Comparison of ENCODE assay signal across 8 cellular contexts in the genomic region with DNA sequence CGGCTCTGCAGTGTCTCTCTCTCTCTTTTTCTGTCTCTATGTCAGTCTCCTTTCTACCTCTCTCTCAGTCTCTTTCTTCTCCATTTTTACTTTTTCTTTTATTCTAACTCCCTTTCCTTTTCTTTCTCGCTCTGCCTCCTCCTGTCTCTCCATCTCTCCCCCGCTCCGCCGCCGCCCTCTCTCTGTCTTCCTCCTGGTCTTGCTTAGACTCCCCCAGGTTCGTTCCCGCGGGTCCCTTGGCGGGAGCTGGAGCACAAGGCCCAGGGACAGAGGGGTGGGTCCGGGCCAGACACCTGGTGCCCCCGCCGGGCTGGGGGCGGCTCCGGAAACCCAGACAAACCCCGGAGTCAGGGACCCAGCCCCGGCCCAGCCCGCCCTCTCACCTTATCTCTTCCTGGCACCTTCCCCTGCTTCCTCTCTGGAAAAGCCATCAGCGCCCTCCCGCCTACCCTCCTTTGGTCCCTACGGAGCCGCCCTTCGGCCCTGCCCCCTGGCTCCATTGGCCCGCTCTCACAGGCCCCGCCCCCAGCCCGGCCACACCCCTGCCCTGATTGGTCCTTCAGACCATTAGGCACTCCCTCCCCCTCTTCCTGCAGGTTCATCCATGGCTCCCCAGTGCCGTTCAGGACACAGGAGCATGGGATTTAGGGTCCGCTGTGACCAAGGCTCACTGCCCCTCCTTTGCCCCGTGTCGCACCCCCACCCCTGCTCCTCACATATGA. TPM values are rescaled to one million over a fixed set of nuclear protein-coding genes. Genes with fewer than 3 reads are reported as not detected.
A peak's percentile ranks its signal among the peaks of the same experiment; 100 is the strongest.
DNase-seq lines count a peak whose midpoint lies in the region; ATAC-seq and TF ChIP-seq lines count a peak whose summit lies in the region.

No MANE protein-coding gene starts in this region.

- H3F3A ChIP-seq in SK-N-SH (replicated peaks; ENCODE audit: insufficient read depth) = peaks cover 44% of the 10 kb centered on the region

- H3K9me2 ChIP-seq in SK-N-SH (no peaks in the 10 kb centered on the region), Karpas-422 (replicated peaks; ENCODE audit: insufficient read depth, low read length) (no peaks in the 10 kb centered on the region)

- H3K36me3 ChIP-seq in SK-N-SH (replicated peaks in 1 of 2; ENCODE audit: control insufficient read depth in 1 of 2, insufficient read depth in 2 of 2, low read length in 1 of 2) (peaks cover 4 to 54% of the 10 kb centered on the region in 2 experiments), breast epithelium (no peaks in the 10 kb centered on the region), Karpas-422 (ENCODE audit: insufficient read depth, low read length) (no peaks in the 10 kb centered on the region)

- H3K9me3 ChIP-seq in SK-N-SH (no peaks in the 10 kb centered on the region), breast epithelium (no peaks in the 10 kb centered on the region), Karpas-422 (ENCODE audit: low read length) (no peaks in the 10 kb centered on the region)

- TF ChIP-seq RAD21 in SK-N-SH (IDR thresholded peaks at IDR 0.05; ENCODE audit: low read length) = no peak

- H3K4me1 Mint-ChIP-seq in HFFc6 (ENCODE audit: low read depth) = peaks cover 54% of the 10 kb centered on the region

- H3K9ac ChIP-seq in SK-N-SH = peak overlapping the region; percentile 14; the same call in 1 of the 2 replicates
- no peak overlapping the region for H3K9ac ChIP-seq in Karpas-422 (ENCODE audit: low read length)

- POLR2A ChIA-PET in SK-N-SH (lab: Yijun Ruan, JAX) = no interaction called here

- peaks cover 67% of the 10 kb centered on the region for H3K79me2 ChIP-seq in SK-N-SH (ENCODE audit: insufficient read depth)
- H3K79me2 ChIP-seq in Karpas-422 (ENCODE audit: low read length) = no peaks in the 10 kb centered on the region

- DNase-seq in HFFc6 (no peak), SK-N-SH (peak; percentile 91), breast epithelium (ENCODE audit: low spot score in 2 of 2) (peak; percentile 78 to 88), kidney tubule cell (ENCODE audit: low spot score) (peak; percentile 79), Karpas-422 (no peak)
- peak; percentile 70 to 75 for DNase-seq in stimulated activated CD4-positive, alpha-beta T cell treated with anti-CD3 and anti-CD28 coated beads, Interleukin-4, amount 100 ng/mL, for 48 hours (ENCODE audit: low read depth in 2 of 2)

- H4K20me1 ChIP-seq in SK-N-SH (ENCODE audit: insufficient read depth) (peaks cover 13% of the 10 kb centered on the region; the same call in 1 of the 2 replicates), Karpas-422 (ENCODE audit: insufficient read depth, low read depth, low read length) (no peaks in the 10 kb centered on the region)

- TF ChIP-seq POLR2A in breast epithelium (IDR thresholded peaks at IDR 0.05) = no peak

- H3K27ac Mint-ChIP-seq in HFFc6 = peak overlapping the region; percentile 93

- ATAC-seq in GM21825 (IDR thresholded peaks at IDR 0.05; ENCODE audit: unreplicated experiment) (no peak), GM18520 (IDR thresholded peaks at IDR 0.05; ENCODE audit: unreplicated experiment) (no peak)

- H2AFZ ChIP-seq in SK-N-SH (ENCODE audit: low read depth) (no peak overlapping the region), Karpas-422 (ENCODE audit: low read length) (no peak overlapping the region)

- no peak for TF ChIP-seq CTCF in HFFc6 (IDR thresholded peaks at IDR 0.05)
- no peak for TF ChIP-seq CTCF in SK-N-SH (IDR thresholded peaks at IDR 0.05)
- TF ChIP-seq CTCF in breast epithelium (IDR thresholded peaks at IDR 0.05) = no peak

- peaks cover 7 to 8% of the 10 kb centered on the region in 2 experiments; a peak in 2 of 4 replicates for H3K4me1 ChIP-seq in SK-N-SH (ENCODE audit: control insufficient read depth in 1 of 2, insufficient read depth in 2 of 2, low read depth in 1 of 2, low read length in 1 of 2)
- peaks cover 3 to 7% of the 10 kb centered on the region in 2 donors for H3K4me1 ChIP-seq in breast epithelium
- no peaks in the 10 kb centered on the region for H3K4me1 ChIP-seq in Karpas-422 (ENCODE audit: low read length)

- H3K4me3 ChIP-seq in SK-N-SH (ENCODE audit: low read depth in 2 of 2, low read length in 1 of 2) (peak overlapping the region in 1 of 2 experiments; percentile 24; a peak in 1 of 4 replicates), breast epithelium (peak overlapping the region in 2 of 3 donors; percentile 47 to 65), Karpas-422 (ENCODE audit: low read length) (no peak overlapping the region)

- H3K27me3 ChIP-seq in SK-N-SH (ENCODE audit: insufficient read depth) (no peaks in the 10 kb centered on the region), breast epithelium (no peaks in the 10 kb centered on the region), Karpas-422 (ENCODE audit: low read length) (no peaks in the 10 kb centered on the region)

- TF ChIP-seq EP300 in SK-N-SH (IDR thresholded peaks at IDR 0.05; ENCODE audit: borderline replicate concordance in 1 of 2, low read depth in 1 of 2, low read length in 1 of 2) = no peak

- WGBS in SK-N-SH (ENCODE audit: low lambda C conversion rate) = 34% methylated on average over 30 of the region's 30 CpGs

- H3K36me3 Mint-ChIP-seq in HFFc6 (ENCODE audit: low read depth) = peaks cover 52% of the 10 kb centered on the region

- H3K27ac ChIP-seq in SK-N-SH (ENCODE audit: low read depth in 2 of 2, low read length in 1 of 2) = peak overlapping the region; percentile 16 to 79; a peak in 3 of 4 replicates
- peak overlapping the region; percentile 94 to 95 for H3K27ac ChIP-seq in breast epithelium
- no peak overlapping the region for H3K27ac ChIP-seq in Karpas-422 (ENCODE audit: low read length)

- peak overlapping the region; percentile 60 for H3K4me3 Mint-ChIP-seq in HFFc6

- peaks cover 5% of the 10 kb centered on the region for H3K27me3 Mint-ChIP-seq in HFFc6 (ENCODE audit: insufficient read depth)

- CTCF ChIA-PET in SK-N-SH (lab: Yijun Ruan, JAX) = interaction anchor here (1.2 to 2.1 kb wide), 4 partner anchors 11 to 31 kb away, joined by 3 to 8 read pairs (median 4); a partner anchor contains a TSS

- no peaks in the 10 kb centered on the region for H3K9me3 Mint-ChIP-seq in HFFc6

- intact Hi-C loops in breast epithelium (cut with DNase I; ENCODE audit: low total_unique reads) = no loop called here

- H3K4me2 ChIP-seq in SK-N-SH (peak overlapping the region; percentile 59), Karpas-422 (ENCODE audit: low read depth, low read length, poor library complexity, severe bottlenecking) (no peak overlapping the region)

TF ChIP-seq in SK-N-SH, 30 proteins besides CTCF, POLR2A, EP300 and RAD21:
- TF ChIP-seq FOXJ3 (CRISPR knock-in tag; IDR thresholded peaks at IDR 0.05) (no peak), SMC3 (IDR thresholded peaks at IDR 0.05; ENCODE audit: low read depth, low read length) (no peak), POLR2AphosphoS5 (IDR thresholded peaks at IDR 0.05; ENCODE audit: low read depth, low read length) (no peak), ELF1 (IDR thresholded peaks at IDR 0.05) (no peak), CHD2 (IDR thresholded peaks at IDR 0.05; ENCODE audit: low read length, partially characterized antibody) (no peak), RCOR1 (IDR thresholded peaks at IDR 0.05; ENCODE audit: low read length) (no peak)

RNA-seq across cellular contexts. Expression of a gene that starts 15.4 kb away (rescaled TPM):
- 100 to 1,000 TPM in 4 of 6 experiments, 10 to 100 TPM in 2; 72.7 to 113 (median 106) TPM for total RNA-seq in HFFc6 (2021; fragmentation: NEBNext Ultra II Directional; extraction: Animal tissue kit (Norgen Biotek cat#: 25700))
- polyA plus RNA-seq in SK-N-SH (2012; rRNA removed) = 198 and 275 TPM in 2 replicates
- polyA plus RNA-seq in SK-N-SH (2012; cell fraction: cytosol; rRNA removed) = 210 and 240 TPM in 2 replicates
- 139 and 241 TPM in 2 replicates for polyA plus RNA-seq in SK-N-SH (2012; cell fraction: nucleus; rRNA removed)
- 100 to 1,000 TPM; 391 to 498 (median 457) TPM for total RNA-seq in breast epithelium
- total RNA-seq in Karpas-422 (2014; rRNA removed; shearing (Covaris generic); ENCODE audit: low replicate concordance) = 145 and 293 TPM in 2 replicates

RNA-seq across cellular contexts. Expression of a gene that starts 16.7 kb away (rescaled TPM):
- total RNA-seq in HFFc6 (2021; fragmentation: NEBNext Ultra II Directional; extraction: Animal tissue kit (Norgen Biotek cat#: 25700)) = 100 to 1,000 TPM; 321 to 395 (median 334) TPM
- 26.3 and 55.5 TPM in 2 replicates for polyA plus RNA-seq in SK-N-SH (2012; rRNA removed)
- polyA plus RNA-seq in SK-N-SH (2012; cell fraction: cytosol; rRNA removed) = 28.1 and 43.3 TPM in 2 replicates
- polyA plus RNA-seq in SK-N-SH (2012; cell fraction: nucleus; rRNA removed) = 47.4 and 49.0 TPM in 2 replicates
- 100 to 1,000 TPM in 1 of 3 donors, 10 to 100 TPM in 2; 38.8 to 121 (median 67.2) TPM for total RNA-seq in breast epithelium
- not detected in 2 replicates for total RNA-seq in Karpas-422 (2014; rRNA removed; shearing (Covaris generic); ENCODE audit: low replicate concordance)

RNA-seq across cellular contexts. Expression of a gene that starts 48.5 kb away (rescaled TPM):
- total RNA-seq in HFFc6 (2021; fragmentation: NEBNext Ultra II Directional; extraction: Animal tissue kit (Norgen Biotek cat#: 25700)) = 100 to 1,000 TPM; 214 to 245 (median 224) TPM
- polyA plus RNA-seq in SK-N-SH (2012; rRNA removed) = 316 and 335 TPM in 2 replicates
- polyA plus RNA-seq in SK-N-SH (2012; cell fraction: cytosol; rRNA removed) = 276 and 313 TPM in 2 replicates
- polyA plus RNA-seq in SK-N-SH (2012; cell fraction: nucleus; rRNA removed) = 108 and 116 TPM in 2 replicates
- total RNA-seq in breast epithelium = 100 to 1,000 TPM; 297 to 525 (median 450) TPM
- 3.5 and 4.1 TPM in 2 replicates for total RNA-seq in Karpas-422 (2014; rRNA removed; shearing (Covaris generic); ENCODE audit: low replicate concordance)

Comparison
In these comparisons a context has a peak if more than half of its experiments do, and no peak if none do; other contexts are left out.
1. DNase-seq: peak in SK-N-SH (single experiment), breast epithelium (2 of 2), kidney tubule cell (single experiment) and stimulated activated CD4-positive, alpha-beta T cell treated with anti-CD3 and anti-CD28 coated beads, Interleukin-4, amount 100 ng/mL, for 48 hours (2 of 2); none in HFFc6 (single experiment) and Karpas-422 (single experiment).
2. RNA of a gene that starts 16.7 kb away (total RNA-seq): 321 to 395 TPM in HFFc6 and 38.8 to 121 TPM in breast epithelium; not detected in Karpas-422; every median in the first group is over 10 times any median in the second.
3. RNA of a gene that starts 48.5 kb away (total RNA-seq): 297 to 525 TPM in breast epithelium and 214 to 245 TPM in HFFc6; 3.5 to 4.1 TPM in Karpas-422; every median in the first group is over 10 times any median in the second.